ENCODE assay signal across 20 cellular contexts in genomic region chr22:29016067-29016938, GRCh38. TPM values are rescaled to one million over a fixed set of nuclear protein-coding genes. Genes with fewer than 3 reads are reported as not detected.
DNase-seq lines count a peak whose midpoint lies in the region; ATAC-seq, FAIRE-seq and TF ChIP-seq lines count a peak whose summit lies in the region.
"Had no signal": no experiment of that assay in that cellular context is flagged by ENCODE, and none has a peak within 500 bp of the region (broad histone marks: within the 10 kb centered on the region; RNA-seq: fewer than 3 reads in every experiment).

No MANE protein-coding gene starts in this region.

- no peak for TF ChIP-seq CTCF in Caco-2 (IDR thresholded peaks at IDR 0.05; ENCODE audit: insufficient read depth in 1 of 2, low read depth in 1 of 2, low read length in 1 of 2, severe bottlenecking in 1 of 2, unreplicated experiment in 1 of 2)
- no peak for TF ChIP-seq CTCF in H1 (IDR thresholded peaks at IDR 0.05; ENCODE audit: control extremely low read depth in 1 of 3, insufficient read depth in 1 of 3, low read depth in 1 of 3, low read length in 3 of 3)
- no peak for TF ChIP-seq CTCF in nephron (IDR thresholded peaks at IDR 0.05; ENCODE audit: unreplicated experiment in 3 of 3)

- peaks cover 0 to 2% of the 10 kb centered on the region in 2 experiments for H4K20me1 ChIP-seq in H1 (replicated peaks in 1 of 2; ENCODE audit: control insufficient read depth in 1 of 2, insufficient read depth in 2 of 2, low read length in 2 of 2)

- H3K23ac ChIP-seq in H1 (ENCODE audit: insufficient read length), result no peak overlapping the region

- H3K36me3 Mint-ChIP-seq in Caco-2 (ENCODE audit: insufficient read depth, unreplicated experiment), result peaks cover 68% of the 10 kb centered on the region
- peaks cover 19% of the 10 kb centered on the region for H3K36me3 Mint-ChIP-seq in nephron (ENCODE audit: low read depth)
- H3K36me3 Mint-ChIP-seq: CD8-positive, alpha-beta T cell had no signal

- POLR2A ChIA-PET in Caco-2 (lab: Charles Lee), result no interaction called here
- POLR2A ChIA-PET in H1 (lab: Charles Lee; ENCODE audit: partially characterized antibody), result interaction anchor here (1.1 to 3.7 kb wide), 3 partner anchors 11 to 252 kb away, joined by 3 to 16 read pairs (median 7); partner anchors contain the start of genes EWSR1 and RHBDD3

- peak overlapping the region; percentile 67; the same call in 1 of the 2 replicates for H2BK15ac ChIP-seq in H1 (ENCODE audit: low read length)

- no peaks in the 10 kb centered on the region for H3K27me3 ChIP-seq in Caco-2 (replicated peaks; ENCODE audit: control insufficient read depth, insufficient read depth, low read length)
- H3K27me3 ChIP-seq in H1 (replicated peaks in 1 of 4; ENCODE audit: control insufficient read depth in 3 of 4, extremely low read depth in 1 of 4, insufficient read depth in 3 of 4, low read length in 3 of 4), result no peaks in the 10 kb centered on the region; a peak in 1 of 7 replicates
- no peaks in the 10 kb centered on the region for H3K27me3 ChIP-seq in MG63
- H3K27me3 ChIP-seq: vagina had no signal

- no peak overlapping the region for H2BK5ac ChIP-seq in H1 (ENCODE audit: low read depth, low read length)

- no peak overlapping the region for H2AK5ac ChIP-seq in H1 (ENCODE audit: low read depth, low read length)

- H3K4me1 Mint-ChIP-seq in Caco-2 (ENCODE audit: low read depth, unreplicated experiment) (peaks cover 16% of the 10 kb centered on the region), nephron (peaks cover 56% of the 10 kb centered on the region)

- intact Hi-C loops in Caco-2 (cut with micrococcal nuclease; ENCODE audit: unreplicated experiment) (no loop called here), left cardiac atrium (cut with DNase I) (no loop called here)

- H3K27ac Mint-ChIP-seq in Caco-2 (ENCODE audit: unreplicated experiment) (peak overlapping the region; percentile 20), nephron (peak overlapping the region; percentile 38 to 89 (median 84))
- H3K27ac Mint-ChIP-seq: CD8-positive, alpha-beta T cell; dendritic cell treated with granulocyte-macrophage colony-stimulating factor and Interleukin-4, amounts not matched to agents 40 ng/mL and 50 ng/mL, for 4 days; memory B cell had no signal

- no peaks in the 10 kb centered on the region for H3K9me3 ChIP-seq in Caco-2
- H3K9me3 ChIP-seq in H1 (ENCODE audit: insufficient read depth in 2 of 2, low read depth in 1 of 2, low read length in 1 of 2), result no peaks in the 10 kb centered on the region
- H3K9me3 ChIP-seq in MG63, result no peaks in the 10 kb centered on the region; the same call in 1 of the 2 replicates
- H3K9me3 ChIP-seq: SK-N-SH, vagina had no signal

- H3K4me3 ChIP-seq in Caco-2 (ENCODE audit: low read depth, low read length) (no peak overlapping the region), H1 (ENCODE audit: extremely low read depth in 1 of 4, insufficient read depth in 2 of 4, low read depth in 3 of 4, low read length in 4 of 4) (no peak overlapping the region), MG63 (no peak overlapping the region)
- H3K4me3 ChIP-seq: vagina had no signal

- H3K4me2 ChIP-seq in H1 (ENCODE audit: insufficient read depth in 1 of 2, low read depth in 2 of 2, low read length in 2 of 2), result no peak overlapping the region
- H3K4me2 ChIP-seq: SK-N-SH had no signal

- H3K27ac ChIP-seq in H1 (ENCODE audit: low read depth, low read length), result no peak overlapping the region
- H3K27ac ChIP-seq: HL-60, vagina had no signal

- H3K4me3 Mint-ChIP-seq in Caco-2 (ENCODE audit: unreplicated experiment) (no peak overlapping the region), nephron (no peak overlapping the region)
- H3K4me3 Mint-ChIP-seq: CD8-positive, alpha-beta T cell; dendritic cell treated with granulocyte-macrophage colony-stimulating factor and Interleukin-4, amounts not matched to agents 40 ng/mL and 50 ng/mL, for 4 days; memory B cell had no signal

- WGBS in H1 (ENCODE audit: extremely low coverage in 1 of 2, insufficient coverage in 1 of 2, insufficient read length in 1 of 2, insufficient replicate concordance in 2 of 2, low coverage in 1 of 2, low lambda C conversion rate in 2 of 2, missing lambda C conversion rate in 1 of 2), 2 experiments, result 89% methylated on average over 3 of the region's 3 CpGs; no CpG with 5 or more reads in 1 of the 2 experiments

- H3K14ac ChIP-seq in H1 (ENCODE audit: insufficient read length), result no peak overlapping the region

- H3K4me1 ChIP-seq in Caco-2 (peaks cover 32% of the 10 kb centered on the region), H1 (replicated peaks in 1 of 4; ENCODE audit: control insufficient read depth in 3 of 4, insufficient read depth in 4 of 4, low read length in 3 of 4) (peaks cover 2 to 18% (median 8%) of the 10 kb centered on the region in 4 experiments; a peak in 5 of 7 replicates)
- H3K4me1 ChIP-seq: vagina had no signal

- H2BK120ac ChIP-seq in H1 (replicated peaks; ENCODE audit: low read depth, low read length), result no peak overlapping the region

- no TSS peak for BruUV-seq in Caco-2 (replicated peaks; lab: Mats Ljungman, UMichigan)

- CTCF ChIA-PET in Caco-2 (lab: Charles Lee) (no interaction called here), H1 (lab: Charles Lee; ENCODE audit: partially characterized antibody) (interaction anchor here (0.5 to 5.2 kb wide), 6 partner anchors 11 to 52 kb away, joined by 3 to 37 read pairs (median 3); no protein-coding TSS in a partner anchor)

- no peak overlapping the region for H4K5ac ChIP-seq in H1 (ENCODE audit: insufficient read length, low read depth, low read length)

- no peak overlapping the region for H3K56ac ChIP-seq in H1 (replicated peaks; ENCODE audit: insufficient read length, low read depth, low read length)

- H3K4ac ChIP-seq in H1 (replicated peaks; ENCODE audit: insufficient read length, low read depth, low read length), result no peak overlapping the region

- H3K79me2 ChIP-seq in H1 (ENCODE audit: control insufficient read depth in 1 of 2, insufficient read depth in 2 of 2, low read length in 2 of 2), result peaks cover 2 to 39% of the 10 kb centered on the region in 2 experiments; a peak in 2 of 4 replicates

- DNase-seq in Caco-2 (no peak), HT-29 (ENCODE audit: low spot score) (peak; percentile 67), H1 (ENCODE audit: low read depth in 1 of 2, low spot score in 2 of 2) (no peak), MG63 (no peak), LoVo (ENCODE audit: low spot score) (no peak), UCSD-AML1 (lab: John Stamatoyannopoulos, UW; ENCODE audit: unreplicated experiment) (no peak), left cardiac atrium (no peak)
- DNase-seq: activated CD4-positive, alpha-beta T cell treated with anti-CD3 and anti-CD28 coated beads for 48 hours; activated gamma-delta T cell treated with Interleukin-2 at 50 U/mL for 16 hours; CD8-positive, alpha-beta T cell; NCI-H1417; NCI-H774; SK-N-SH had no signal

- no peaks in the 10 kb centered on the region for H3K36me3 ChIP-seq in Caco-2 (ENCODE audit: control insufficient read depth, insufficient read depth, low read length)
- H3K36me3 ChIP-seq in H1 (ENCODE audit: control insufficient read depth in 2 of 4, insufficient read depth in 4 of 4, low read length in 3 of 4), result peaks cover 0 to 3% (median 0%) of the 10 kb centered on the region in 4 experiments; a peak in 1 of 8 replicates
- H3K36me3 ChIP-seq in MG63, result no peaks in the 10 kb centered on the region

- H3K27me3 Mint-ChIP-seq in Caco-2 (ENCODE audit: insufficient read depth, unreplicated experiment) (no peaks in the 10 kb centered on the region), nephron (ENCODE audit: low read depth) (no peaks in the 10 kb centered on the region)

- H3K9ac ChIP-seq in H1 (replicated peaks in 1 of 4; ENCODE audit: extremely low read depth in 1 of 4, low read depth in 3 of 4, low read length in 3 of 4), result no peak overlapping the region
- H3K9ac ChIP-seq: SK-N-SH had no signal

- no peak overlapping the region for H2BK12ac ChIP-seq in H1 (ENCODE audit: low read depth, low read length)

- H2AFZ ChIP-seq in H1 (ENCODE audit: low read length), result no peak overlapping the region

- TF ChIP-seq RAD21 in H1 (IDR thresholded peaks at IDR 0.05 in 1 of 2, conservative IDR thresholded peaks at IDR 0.05 in 1 of 2; ENCODE audit: low read depth in 2 of 2, low read length in 2 of 2), result no peak

- TF ChIP-seq EP300 in H1 (IDR thresholded peaks at IDR 0.05; ENCODE audit: borderline replicate concordance in 1 of 2, low read depth in 2 of 2, low read length in 2 of 2), result no peak

- no peak for FAIRE-seq in H1 (lab: Jason Lieb, UNC)
- FAIRE-seq: RCC 7860 had no signal

- TF ChIP-seq POLR2A in H1 (IDR thresholded peaks at IDR 0.05; ENCODE audit: control extremely low read depth in 1 of 2, low read depth in 2 of 2, low read length in 2 of 2), result no peak

- H2BK20ac ChIP-seq in H1 (ENCODE audit: low read length), result no peak overlapping the region

- no peak overlapping the region for H4K91ac ChIP-seq in H1 (replicated peaks; ENCODE audit: insufficient read length, low read length)

- peaks cover 14% of the 10 kb centered on the region for H3K9me3 Mint-ChIP-seq in Caco-2 (ENCODE audit: unreplicated experiment)
- peaks cover 7% of the 10 kb centered on the region for H3K9me3 Mint-ChIP-seq in nephron

- H3K79me1 ChIP-seq in H1 (ENCODE audit: low read depth, low read length), result peaks cover 3% of the 10 kb centered on the region; the same call in 1 of the 2 replicates

- no peak for ATAC-seq in left cardiac atrium
- ATAC-seq: CD8-positive, alpha-beta T cell had no signal

- no peaks in the 10 kb centered on the region for H3K23me2 ChIP-seq in H1 (ENCODE audit: low read depth, low read length)

- no peak overlapping the region for H4K8ac ChIP-seq in H1 (ENCODE audit: extremely low read depth, insufficient read depth, low read length)

- no peak overlapping the region for H3K18ac ChIP-seq in H1 (ENCODE audit: extremely low read depth, low read length)

RNA-seq across cellular contexts. Expression of gene C22orf31, which starts 45.3 kb away (rescaled TPM):
- not detected in 2 replicates for total RNA-seq in Caco-2 (2022)
- not detected in 2 replicates for total RNA-seq in HT-29 (2014; rRNA removed; shearing (Covaris generic))
- not detected in 2 replicates for total RNA-seq in H1 (2021; fragmentation: NEBNext Ultra II Directional; extraction: Animal tissue kit (Norgen Biotek cat#: 25700))
- polyA plus RNA-seq in H1 (2011; rRNA removed), result not detected in 2 replicates
- not detected for polyA plus RNA-seq in H1 (2011; cell fraction: cytosol; rRNA removed)
- polyA plus RNA-seq in H1 (2011; cell fraction: nucleus; rRNA removed), result not detected
- not detected in 4 replicates for polyA plus RNA-seq in H1 (2012, experiment 1 of 2)
- not detected for polyA plus RNA-seq in H1 (2012, experiment 2 of 2)
- polyA plus RNA-seq in H1 (2013, experiment 1 of 2), result not detected
- polyA plus RNA-seq in H1 (2013, experiment 2 of 2), result not detected
- not detected in 2 replicates for polyA minus RNA-seq in H1 (2011; rRNA and poly(A)+ RNA removed)
- not detected for polyA minus RNA-seq in H1 (2011; cell fraction: cytosol; rRNA and poly(A)+ RNA removed)
- not detected for polyA minus RNA-seq in H1 (2011; cell fraction: nucleus; rRNA and poly(A)+ RNA removed)
- total RNA-seq in MG63 (2014; rRNA removed; shearing (Covaris generic); ENCODE audit: low replicate concordance), result not detected in 2 replicates
- not detected for total RNA-seq in left cardiac atrium
- total RNA-seq: CD8-positive, alpha-beta T cell; glomerular endothelial cell; vagina had no signal
- polyA plus RNA-seq: SK-N-SH had no signal

RNA-seq across cellular contexts. Expression of gene KREMEN1, which starts 56.5 kb away (rescaled TPM):
- total RNA-seq in Caco-2 (2022) (28.7 and 29.7 TPM in 2 replicates), left cardiac atrium (10 to 100 TPM; 39.1 to 49.8 TPM)
- 4.6 and 6.8 TPM in 2 replicates for total RNA-seq in HT-29 (2014; rRNA removed; shearing (Covaris generic))
- total RNA-seq in H1 (2021; fragmentation: NEBNext Ultra II Directional; extraction: Animal tissue kit (Norgen Biotek cat#: 25700)), result 3.2 TPM in 2 replicates
- polyA plus RNA-seq in H1 (2011; rRNA removed), result 2.1 and 5.9 TPM in 2 replicates
- polyA plus RNA-seq in H1 (2011; cell fraction: cytosol; rRNA removed), result 2.1 TPM
- 3.6 TPM for polyA plus RNA-seq in H1 (2011; cell fraction: nucleus; rRNA removed)
- polyA plus RNA-seq in H1 (2012, experiment 1 of 2), result 1.6 to 2.6 TPM (median 1.9 TPM) in 4 replicates
- 1.8 TPM for polyA plus RNA-seq in H1 (2012, experiment 2 of 2)
- 2.2 TPM for polyA plus RNA-seq in H1 (2013, experiment 1 of 2)
- polyA plus RNA-seq in H1 (2013, experiment 2 of 2), result 2.8 TPM
- 2.0 and 2.5 TPM in 2 replicates for polyA minus RNA-seq in H1 (2011; rRNA and poly(A)+ RNA removed)
- 2.9 TPM for polyA minus RNA-seq in H1 (2011; cell fraction: cytosol; rRNA and poly(A)+ RNA removed)
- 1.7 TPM for polyA minus RNA-seq in H1 (2011; cell fraction: nucleus; rRNA and poly(A)+ RNA removed)
- total RNA-seq in MG63 (2014; rRNA removed; shearing (Covaris generic); ENCODE audit: low replicate concordance), result 2.4 and 6.1 TPM in 2 replicates
- total RNA-seq: CD8-positive, alpha-beta T cell had no signal
